Comparison of ENCODE assay signal across 9 cellular contexts in the genomic region with DNA sequence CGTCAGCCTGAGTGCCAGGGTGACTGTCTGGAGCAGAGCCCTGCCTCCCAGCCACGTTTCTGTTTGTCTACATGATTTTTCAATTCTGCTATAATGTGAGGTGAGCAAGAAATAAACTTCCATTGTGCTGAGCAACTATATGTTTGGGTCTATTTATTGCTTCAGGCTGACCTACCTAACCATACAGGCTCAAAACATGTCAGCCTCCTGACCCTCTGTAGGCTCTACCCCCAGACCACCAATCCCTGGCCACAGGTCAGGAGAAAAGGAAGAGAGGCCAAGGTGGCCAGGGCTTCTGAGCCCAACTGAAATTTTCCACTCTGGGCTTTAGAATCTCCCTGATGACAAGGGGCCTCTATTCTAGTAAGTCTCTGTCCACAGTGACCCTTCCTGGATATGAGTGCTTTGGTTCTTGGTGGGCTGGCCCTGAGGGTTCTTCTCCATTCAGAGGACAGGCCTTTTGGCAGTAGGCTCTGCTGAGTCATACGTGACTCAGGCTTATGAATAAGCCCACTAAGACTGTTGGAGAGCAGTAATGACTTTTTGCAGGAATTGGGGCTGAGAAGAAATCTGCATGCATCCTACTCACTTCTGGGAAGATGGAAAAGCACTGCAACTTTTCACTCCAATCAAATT.
DNase-seq lines count a peak whose midpoint lies in the region; ATAC-seq, FAIRE-seq and TF ChIP-seq lines count a peak whose summit lies in the region.
"Had no signal": no experiment of that assay in that cellular context is flagged by ENCODE, and none has a peak within 500 bp of the region (broad histone marks: within the 10 kb centered on the region; RNA-seq: fewer than 3 reads in every experiment).

No MANE protein-coding gene starts in this region.

- POLR2A ChIA-PET in AG04449 (lab: Yijun Ruan, JAX), result no interaction called here

- H3K36me3 Mint-ChIP-seq in astrocyte (ENCODE audit: low read depth, unreplicated experiment), result no peaks in the 10 kb centered on the region

- H3K27ac ChIP-seq in astrocyte (ENCODE audit: low read depth, low read length) (peak overlapping the region; percentile 82), layer of hippocampus (ENCODE audit: low read depth, low read length) (peak overlapping the region; percentile 10)

- TF ChIP-seq CTCF in AG04449 (IDR thresholded peaks at IDR 0.05; ENCODE audit: insufficient read depth, low read length, missing control alignments) (no peak), astrocyte (IDR thresholded peaks at IDR 0.05; ENCODE audit: insufficient read depth, low read depth, low read length) (no peak)

- no peaks in the 10 kb centered on the region for H3K27me3 Mint-ChIP-seq in astrocyte (ENCODE audit: low read depth, unreplicated experiment)
- H3K27me3 Mint-ChIP-seq: activated CD8-positive, alpha-beta T cell treated with anti-CD3 and anti-CD28 coated beads for 36 hours had no signal

- H2AFZ ChIP-seq in astrocyte (ENCODE audit: low read depth, low read length), result no peak overlapping the region

- H3K9me3 Mint-ChIP-seq in astrocyte (ENCODE audit: unreplicated experiment), result no peaks in the 10 kb centered on the region
- H3K9me3 Mint-ChIP-seq: activated CD8-positive, alpha-beta T cell treated with anti-CD3 and anti-CD28 coated beads for 36 hours had no signal

- no peaks in the 10 kb centered on the region for H4K20me1 ChIP-seq in astrocyte (ENCODE audit: insufficient read depth, low read length)

- H3K4me1 Mint-ChIP-seq in astrocyte (ENCODE audit: low read depth, unreplicated experiment), result peaks cover 16% of the 10 kb centered on the region

- no peak overlapping the region for H3K4me3 ChIP-seq in AG04449 (ENCODE audit: low read depth, low read length)
- peak overlapping the region; percentile 7 for H3K4me3 ChIP-seq in astrocyte (ENCODE audit: insufficient read depth, low read depth, low read length)

- peak overlapping the region; percentile 69 for H3K4me2 ChIP-seq in astrocyte (ENCODE audit: low read length)

- no peak overlapping the region for H3K4me3 Mint-ChIP-seq in astrocyte (ENCODE audit: unreplicated experiment)
- H3K4me3 Mint-ChIP-seq: activated CD8-positive, alpha-beta T cell treated with anti-CD3 and anti-CD28 coated beads for 36 hours had no signal

- no peaks in the 10 kb centered on the region for H3K79me2 ChIP-seq in astrocyte (ENCODE audit: insufficient read depth, low read length)

- peak; percentile 98 for FAIRE-seq in astrocyte (lab: Jason Lieb, UNC)

- peaks cover 8% of the 10 kb centered on the region for H3K4me1 ChIP-seq in astrocyte (ENCODE audit: insufficient read depth, low read length)

- ATAC-seq in HG03521 (IDR thresholded peaks at IDR 0.05; ENCODE audit: unreplicated experiment), result no peak
- ATAC-seq: activated CD8-positive, alpha-beta T cell treated with anti-CD3 and anti-CD28 coated beads for 36 hours had no signal

- no peaks in the 10 kb centered on the region for H3K27me3 ChIP-seq in astrocyte (ENCODE audit: insufficient read depth, low read length)
- no peaks in the 10 kb centered on the region for H3K27me3 ChIP-seq in layer of hippocampus (ENCODE audit: control insufficient read depth, insufficient read depth, low read length)

- H3K9me3 ChIP-seq in astrocyte (ENCODE audit: insufficient read depth, low read depth, low read length), result no peaks in the 10 kb centered on the region

- peak; percentile 84 for DNase-seq in AG04449 (ENCODE audit: low read depth, low spot score)
- peak; percentile 3 for DNase-seq in HT-29 (ENCODE audit: low spot score)
- peak; percentile 97 for DNase-seq in astrocyte (ENCODE audit: low read depth)
- DNase-seq in NCI-H2171 (lab: John Stamatoyannopoulos, UW), result no peak
- no peak for DNase-seq in NCI-H146 (lab: John Stamatoyannopoulos, UW)
- no peak for DNase-seq in NCI-H345 treated with DMSO at 0.1 percent for 48 hours (lab: John Stamatoyannopoulos, UW; ENCODE audit: unreplicated experiment)
- DNase-seq: activated CD8-positive, alpha-beta T cell treated with anti-CD3 and anti-CD28 coated beads for 36 hours had no signal

- CTCF ChIA-PET in AG04449 (lab: Yijun Ruan, JAX), result no interaction called here

- peak overlapping the region; percentile 28 for H3K9ac ChIP-seq in astrocyte (ENCODE audit: low read length)

- H3K27ac Mint-ChIP-seq in astrocyte (ENCODE audit: unreplicated experiment), result peak overlapping the region; percentile 82
- H3K27ac Mint-ChIP-seq: activated CD8-positive, alpha-beta T cell treated with anti-CD3 and anti-CD28 coated beads for 36 hours had no signal

- no peaks in the 10 kb centered on the region for H3K36me3 ChIP-seq in astrocyte (ENCODE audit: insufficient read depth, low read length)

Comparison
In these comparisons a context has a peak if more than half of its experiments do, and no peak if none do; other contexts are left out.
1. DNase-seq: peak in AG04449 (single experiment), HT-29 (single experiment) and astrocyte (single experiment); none in NCI-H2171 (single experiment), NCI-H146 (single experiment) and NCI-H345 treated with DMSO at 0.1 percent for 48 hours (single experiment).